In the genomic region with DNA sequence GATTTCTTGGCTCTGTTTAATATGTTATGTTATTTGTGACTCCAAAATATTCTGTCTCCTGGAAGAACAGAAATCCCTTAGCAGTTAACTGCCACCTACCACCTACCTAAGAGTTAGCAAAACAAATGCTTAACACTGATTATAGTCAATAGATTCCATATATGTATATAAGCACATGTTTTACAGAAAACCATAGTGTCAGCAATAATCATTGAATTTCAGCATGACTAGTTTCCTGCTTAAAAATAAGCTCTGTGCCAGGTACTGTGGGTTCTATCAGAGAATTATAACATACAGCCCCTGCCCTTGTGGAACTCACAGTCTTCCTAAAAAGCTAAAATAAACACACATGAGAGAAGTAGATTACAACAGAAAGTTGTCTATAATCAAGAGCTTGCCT, we compare ENCODE assay signal across 33 cellular contexts.
"Had no signal": no experiment of that assay in that cellular context is flagged by ENCODE, and none has a peak within 500 bp of the region (broad histone marks: within the 10 kb centered on the region; RNA-seq: fewer than 3 reads in every experiment).

No MANE protein-coding gene starts in this region.

- H3K36me3 ChIP-seq: adrenal gland, brain microvascular endothelial cell, breast epithelium had no signal

- FAIRE-seq: astrocyte, TTC549 had no signal

- ATAC-seq: activated CD8-positive, alpha-beta T cell treated with anti-CD3 and anti-CD28 coated beads for 36 hours; activated naive CD4-positive, alpha-beta T cell treated with anti-CD3 and anti-CD28 coated beads, Interleukin-2, amount 50 U/mL, for 72 hours; activated T-cell treated with anti-CD3 and anti-CD28 coated beads, Interleukin-2, amount 50 U/mL, for 4 hours; activated T-cell treated with anti-CD3 and anti-CD28 coated beads, Interleukin-2, amount 50 U/mL, for 72 hours; activated T-helper 17 cell treated with anti-CD3 and anti-CD28 coated beads, Interleukin-2, amount 50 U/mL, for 72 hours; body of pancreas had no signal

- H3K27me3 ChIP-seq: adrenal gland, body of pancreas, brain microvascular endothelial cell, breast epithelium had no signal

- H3K4me1 ChIP-seq: adrenal gland, body of pancreas, breast epithelium had no signal

- H3K4me3 ChIP-seq: adrenal gland, body of pancreas, breast epithelium had no signal

- H3K9me3 ChIP-seq: adrenal gland, body of pancreas had no signal

- H3K27ac ChIP-seq: adrenal gland, body of pancreas, brain microvascular endothelial cell, breast epithelium, VCaP had no signal

- DNase-seq: activated B cell treated with CpG ODN at 0.5 μM for 24 hours; activated CD4-positive, alpha-beta memory T cell treated with anti-CD3 and anti-CD28 coated beads for 36 hours; activated CD4-positive, alpha-beta T cell treated with anti-CD3 and anti-CD28 coated beads for 4 hours; activated CD4-positive, alpha-beta T cell treated with anti-CD3 and anti-CD28 coated beads, Interleukin-2, amount 10 ng/mL, durations not matched to agents 24 days and 14 days; activated CD4-positive, alpha-beta T cell treated with anti-CD3 and anti-CD28 coated beads, Interleukin-2, amount 50 U/mL, for 1 hour; activated CD4-positive, alpha-beta T cell treated with anti-CD3 and anti-CD28 coated beads, Interleukin-2, amount 50 U/mL, for 4 hours; activated CD4-positive, CD25-positive, alpha-beta regulatory T cell treated with anti-CD3 and anti-CD28 coated beads, Interleukin-2, amount 50 U/mL, for 72 hours; activated CD8-positive, alpha-beta memory T cell treated with anti-CD3 and anti-CD28 coated beads, Interleukin-2, amount 50 U/mL, for 4 hours; activated CD8-positive, alpha-beta T cell treated with anti-CD3 and anti-CD28 coated beads for 36 hours; activated effector memory CD4-positive, alpha-beta T cell treated with anti-CD3 and anti-CD28 coated beads, Interleukin-2, amount 50 U/mL, for 16 hours; activated gamma-delta T cell treated with Interleukin-2 at 50 U/mL for 16 hours; activated naive CD4-positive, alpha-beta T cell; activated naive CD4-positive, alpha-beta T cell treated with anti-CD3 and anti-CD28 coated beads for 36 hours; activated naive CD4-positive, alpha-beta T cell treated with anti-CD3 and anti-CD28 coated beads, Interleukin-2, amount 50 U/mL, for 16 hours; activated naive CD8-positive, alpha-beta T cell treated with anti-CD3 and anti-CD28 coated beads for 36 hours; activated T-cell treated with anti-CD3 and anti-CD28 coated beads for 4 hours; activated T-cell treated with anti-CD3 and anti-CD28 coated beads, Interleukin-2, amount 50 U/mL, for 1 hour; activated T-cell treated with anti-CD3 and anti-CD28 coated beads, Interleukin-2, amount 50 U/mL, for 4 hours; activated T-cell treated with anti-CD3 and anti-CD28 coated beads, Interleukin-2, amount 50 U/mL, for 72 hours; adrenal gland; amniotic stem cell; aorta; body of pancreas; brain microvascular endothelial cell; central memory CD4-positive, alpha-beta T cell; T-helper 2 cell; T-helper 9 cell had no signal
